8 cellular contexts compared by ENCODE assay signal in the genomic region with DNA sequence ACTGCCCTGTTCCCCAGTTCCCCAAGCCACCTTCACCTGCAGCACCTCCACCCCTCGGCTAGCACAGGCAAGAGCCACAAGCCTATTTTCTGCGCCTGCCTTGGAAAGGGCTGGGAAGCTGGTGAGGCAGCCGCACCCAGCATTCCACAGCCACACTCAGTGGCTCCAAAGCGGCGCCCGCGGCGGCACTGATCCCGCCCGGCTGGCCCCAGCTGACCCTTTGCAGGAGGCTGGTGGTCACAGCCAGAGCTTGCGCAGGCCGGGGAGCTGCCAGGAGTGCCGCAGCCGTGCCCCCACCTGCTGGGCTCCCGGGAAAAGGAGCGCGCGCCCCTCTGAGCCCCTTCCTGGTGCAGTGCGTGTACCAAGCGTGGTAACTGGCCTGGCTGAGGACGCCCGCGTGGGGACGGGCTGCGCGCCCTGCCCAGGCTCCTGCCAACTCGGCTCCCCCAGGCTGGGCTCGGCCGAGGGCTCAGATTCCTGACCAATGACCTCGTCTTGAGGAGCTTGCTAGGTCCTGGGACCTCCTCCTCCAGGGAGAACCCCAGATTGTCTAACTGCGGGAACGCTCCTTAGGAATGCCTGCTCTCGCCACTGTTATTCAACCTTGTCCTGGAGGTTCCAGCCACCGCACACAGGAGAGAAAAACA.
DNase-seq lines count a peak whose midpoint lies in the region; ATAC-seq and TF ChIP-seq lines count a peak whose summit lies in the region.

No MANE protein-coding gene starts in this region.

- no peak for ATAC-seq in HG02588 (IDR thresholded peaks at IDR 0.05; ENCODE audit: unreplicated experiment)

- H3K9ac ChIP-seq in NT2/D1 (ENCODE audit: insufficient read length, low read depth): peak overlapping the region; percentile 80

- in situ Hi-C loops in ACHN (cut with HindIII; ENCODE audit: low pct_ligation_motif_present, low pct_unique_long_range_greater_than_20kb, low sequenced_read_pairs): no loop called here

- peaks cover 56% of the 10 kb centered on the region for H3K27me3 Mint-ChIP-seq in nephron progenitor cell (ENCODE audit: low read depth, poor library complexity)

- TF ChIP-seq CTCF in nephron progenitor cell (IDR thresholded peaks at IDR 0.05): no peak

- H3K27ac Mint-ChIP-seq in nephron progenitor cell: no peak overlapping the region

- H3K36me3 Mint-ChIP-seq in nephron progenitor cell (ENCODE audit: low read depth): no peaks in the 10 kb centered on the region

- H3K4me3 ChIP-seq in NT2/D1 (ENCODE audit: insufficient read length, low read depth): peak overlapping the region; percentile 57

- no peaks in the 10 kb centered on the region for H3K36me3 ChIP-seq in NT2/D1 (ENCODE audit: insufficient read depth, insufficient read length, low read length)

- no peaks in the 10 kb centered on the region for H3K9me3 ChIP-seq in NT2/D1 (ENCODE audit: insufficient read depth, low read length)

- H3K9me3 Mint-ChIP-seq in nephron progenitor cell: no peaks in the 10 kb centered on the region

- peak; percentile 71 for DNase-seq in ACHN
- no peak for DNase-seq in NT2/D1 (ENCODE audit: low read depth, low spot score)
- peak; percentile 41 for DNase-seq in fibroblast of gingiva (ENCODE audit: low read depth)
- DNase-seq in nephron progenitor cell: peak; percentile 72
- DNase-seq in NCI-H1436 (lab: John Stamatoyannopoulos, UW): no peak
- no peak for DNase-seq in SKM-1 treated with dmso at 0.1 percent for 144 hours (lab: John Stamatoyannopoulos, UW; ENCODE audit: unreplicated experiment)
- no peak for DNase-seq in stimulated activated CD4-positive, alpha-beta T cell treated with anti-CD3 and anti-CD28 coated beads, Interleukin-2, amount 100 ng/mL, for 48 hours

- peaks cover 31% of the 10 kb centered on the region for H3K4me1 Mint-ChIP-seq in nephron progenitor cell

- H3K4me1 ChIP-seq in NT2/D1 (ENCODE audit: insufficient read depth, insufficient read length): peaks cover 17% of the 10 kb centered on the region

- peaks cover 31% of the 10 kb centered on the region for H3K27me3 ChIP-seq in NT2/D1 (ENCODE audit: insufficient read depth, insufficient read length)

- H3K4me3 Mint-ChIP-seq in nephron progenitor cell: peak overlapping the region; percentile 64

Comparison
In these comparisons a context has a peak if more than half of its experiments do, and no peak if none do; other contexts are left out.
1. DNase-seq: peak in ACHN (single experiment), fibroblast of gingiva (single experiment) and nephron progenitor cell (single experiment); none in NT2/D1 (single experiment), NCI-H1436 (single experiment), SKM-1 treated with dmso at 0.1 percent for 144 hours (single experiment) and stimulated activated CD4-positive, alpha-beta T cell treated with anti-CD3 and anti-CD28 coated beads, Interleukin-2, amount 100 ng/mL, for 48 hours (0 of 2).